In the genomic region with DNA sequence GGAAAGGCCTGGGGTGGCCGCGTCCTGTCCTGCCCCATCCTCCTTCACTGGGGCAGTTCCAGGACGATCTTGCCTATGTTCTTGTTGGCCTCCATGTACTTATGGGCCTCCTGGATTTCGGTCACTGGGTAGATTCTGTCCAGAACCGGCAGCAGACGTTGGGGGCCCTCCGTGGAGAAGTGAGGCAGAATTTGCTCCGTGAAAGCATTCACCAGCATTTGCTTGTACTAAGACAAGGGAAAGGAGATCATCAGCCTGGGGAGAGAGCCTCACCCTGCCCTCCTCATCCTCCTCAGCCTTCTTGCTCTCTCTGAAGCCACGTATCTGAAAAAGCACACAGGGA, we compare ENCODE assay signal across 8 cellular contexts. TPM values are rescaled to one million over a fixed set of nuclear protein-coding genes. Genes with fewer than 3 reads are reported as not detected.
DNase-seq lines count a peak whose midpoint lies in the region; ATAC-seq and TF ChIP-seq lines count a peak whose summit lies in the region.

No MANE protein-coding gene starts in this region.

- peak overlapping the region; percentile 85 for H2AFZ ChIP-seq in osteoblast (ENCODE audit: low read length)

- peak overlapping the region; percentile 91 for H3K27ac ChIP-seq in CD8-positive, alpha-beta T cell (ENCODE audit: low read depth, low read length)
- peak overlapping the region; percentile 90 for H3K27ac ChIP-seq in RWPE1
- H3K27ac ChIP-seq in esophagus muscularis mucosa (replicated peaks in 1 of 4), result peak overlapping the region; percentile 88 to 96 (median 92)
- peak overlapping the region; percentile 36 for H3K27ac ChIP-seq in osteoblast (ENCODE audit: low read depth, low read length)

- peaks cover 32% of the 10 kb centered on the region for H3K4me1 Mint-ChIP-seq in CD8-positive, alpha-beta T cell (ENCODE audit: low read depth)

- peak overlapping the region; percentile 87 for H3K4me3 ChIP-seq in CD8-positive, alpha-beta T cell (ENCODE audit: low read depth, low read length)
- H3K4me3 ChIP-seq in esophagus muscularis mucosa, result peak overlapping the region; percentile 70 to 91 (median 74)
- peak overlapping the region; percentile 87 for H3K4me3 ChIP-seq in osteoblast (ENCODE audit: insufficient read depth, low read length)

- H3K36me3 ChIP-seq in CD8-positive, alpha-beta T cell (ENCODE audit: insufficient read depth, low read length), result peaks cover 4% of the 10 kb centered on the region
- H3K36me3 ChIP-seq in esophagus muscularis mucosa (peaks cover 0 to 56% (median 32%) of the 10 kb centered on the region in 4 donors), osteoblast (ENCODE audit: insufficient read depth, low read length) (peaks cover 27% of the 10 kb centered on the region)

- no peak for ATAC-seq in CD8-positive, alpha-beta T cell

- H3K79me2 ChIP-seq in osteoblast (ENCODE audit: insufficient read depth, low read length), result peaks cover 28% of the 10 kb centered on the region

- peaks cover 3% of the 10 kb centered on the region for H4K20me1 ChIP-seq in osteoblast (ENCODE audit: insufficient read depth, low read length)

- intact Hi-C loops in CD8-positive, alpha-beta T cell (cut with DNase I, micrococcal nuclease), result loop anchor here (2.0 to 10.0 kb wide), 6 partner anchors 135 to 965 kb away; partner anchors contain the start of genes CENPO (in 2 of the 2), PTRHD1 (in 2 of the 2), DNAJC27 (in 1 of the 2) and EFR3B (in 1 of the 2)
- intact Hi-C loops in esophagus muscularis mucosa (cut with DNase I), result loop anchor here (5.0 kb wide), 1 partner anchor 150 kb away; the partner anchor contains the start of gene ATAD2B
- intact Hi-C loops in posterior vena cava (cut with DNase I), result no loop called here

- no peak for TF ChIP-seq POLR2A in esophagus muscularis mucosa (IDR thresholded peaks at IDR 0.05; ENCODE audit: low read depth)

- H3K27ac Mint-ChIP-seq in CD8-positive, alpha-beta T cell, result peak overlapping the region; percentile 100

- WGBS in esophagus muscularis mucosa, result 6% methylated on average over 9 of the region's 9 CpGs

- POLR2A ChIA-PET in CD8-positive, alpha-beta T cell (lab: Charles Lee), result interaction anchor here (1.8 to 2.8 kb wide), 2 partner anchors 31 to 150 kb away, joined by 30 to 44 read pairs; partner anchors contain the start of genes ATAD2B and WDCP
- POLR2A ChIA-PET in RWPE1 (lab: Yijun Ruan, JAX; ENCODE audit: low non-redundant PET), result no interaction called here

- H3K4me3 Mint-ChIP-seq in CD8-positive, alpha-beta T cell, result peak overlapping the region; percentile 100

- H3K4me1 ChIP-seq in CD8-positive, alpha-beta T cell (ENCODE audit: insufficient read depth, low read length), result peaks cover 19% of the 10 kb centered on the region
- H3K4me1 ChIP-seq in esophagus muscularis mucosa (peaks cover 19 to 35% (median 25%) of the 10 kb centered on the region in 4 donors), osteoblast (ENCODE audit: insufficient read depth, low read length) (peaks cover 5% of the 10 kb centered on the region)

- no peaks in the 10 kb centered on the region for H3K27me3 ChIP-seq in CD8-positive, alpha-beta T cell (ENCODE audit: insufficient read depth, low read length)
- H3K27me3 ChIP-seq in esophagus muscularis mucosa, result no peaks in the 10 kb centered on the region
- H3K27me3 ChIP-seq in osteoblast (ENCODE audit: insufficient read depth, low read length), result no peaks in the 10 kb centered on the region

- DNase-seq in CD8-positive, alpha-beta T cell, result no peak
- DNase-seq in RWPE1 (ENCODE audit: low spot score), result no peak
- no peak for DNase-seq in esophagus muscularis mucosa (ENCODE audit: extremely low spot score)
- no peak for DNase-seq in osteoblast (ENCODE audit: insufficient read length, low spot score, missing footprints)
- DNase-seq in posterior vena cava (ENCODE audit: low spot score), result no peak
- DNase-seq in SIG-M5 treated with dmso at 0.1 percent for 504 hours (lab: John Stamatoyannopoulos, UW; ENCODE audit: unreplicated experiment), result no peak
- no peak for DNase-seq in HuH-7 (ENCODE audit: low spot score)
- DNase-seq in NCI-H2107 (lab: John Stamatoyannopoulos, UW), result no peak

- no peaks in the 10 kb centered on the region for H3K9me3 ChIP-seq in CD8-positive, alpha-beta T cell (ENCODE audit: low read length)
- H3K9me3 ChIP-seq in esophagus muscularis mucosa (no peaks in the 10 kb centered on the region), osteoblast (ENCODE audit: low read depth, low read length) (no peaks in the 10 kb centered on the region)

- H3K36me3 Mint-ChIP-seq in CD8-positive, alpha-beta T cell, result peaks cover 29% of the 10 kb centered on the region

- TF ChIP-seq EP300 in esophagus muscularis mucosa (IDR thresholded peaks at IDR 0.05), result no peak

- no peak for TF ChIP-seq CTCF in CD8-positive, alpha-beta T cell (IDR thresholded peaks at IDR 0.05)
- TF ChIP-seq CTCF in RWPE1 (conservative IDR thresholded peaks at IDR 0.05; ENCODE audit: low read depth), result no peak
- TF ChIP-seq CTCF in esophagus muscularis mucosa (IDR thresholded peaks at IDR 0.05), result no peak
- no peak for TF ChIP-seq CTCF in osteoblast (IDR thresholded peaks at IDR 0.05; ENCODE audit: extremely low read depth, low read depth, low read length)

- no peaks in the 10 kb centered on the region for H3K9me3 Mint-ChIP-seq in CD8-positive, alpha-beta T cell

- H3K27me3 Mint-ChIP-seq in CD8-positive, alpha-beta T cell (ENCODE audit: low read depth), result no peaks in the 10 kb centered on the region

- peak overlapping the region; percentile 74 for H3K4me2 ChIP-seq in osteoblast (ENCODE audit: insufficient read depth, low read length)

- CTCF ChIA-PET in CD8-positive, alpha-beta T cell (lab: Charles Lee), result interaction anchor here (1.4 to 2.6 kb wide), 2 partner anchors 28 to 151 kb away, joined by 4 to 10 read pairs; partner anchors contain the start of genes ATAD2B and FKBP1B
- CTCF ChIA-PET in RWPE1 (lab: Yijun Ruan, JAX), result interaction anchor here (0.6 to 1.6 kb wide), 2 partner anchors 137 to 151 kb away, joined by 4 to 5 read pairs; partner anchors contain the start of genes ATAD2B and UBXN2A

RNA-seq across cellular contexts. Expression of gene SF3B6, which starts 1.4 kb away (rescaled TPM):
- total RNA-seq in CD8-positive, alpha-beta T cell, result 10 to 100 TPM; 69.7 to 78.9 TPM
- total RNA-seq in esophagus muscularis mucosa (100 to 1,000 TPM in 3 of 4 donors, 10 to 100 TPM in 1; 86.9 to 121 (median 113) TPM), osteoblast (96.6 and 109 TPM in 2 replicates), posterior vena cava (10 to 100 TPM; 59.3 to 66.7 TPM)

RNA-seq across cellular contexts. Expression of gene TP53I3, which starts 7.1 kb away (rescaled TPM):
- total RNA-seq in CD8-positive, alpha-beta T cell, result under 1 TPM in 1 of 2 experiments, not detected in 1; 0.17 TPM
- total RNA-seq in esophagus muscularis mucosa (10 to 100 TPM in 2 of 4 donors, 1 to 10 TPM in 2; 5.3 to 11.3 (median 9.6) TPM), osteoblast (59.4 and 79.3 TPM in 2 replicates), posterior vena cava (10 to 100 TPM in 1 of 2 donors, 1 to 10 TPM in 1; 9.8 to 23.5 TPM)

RNA-seq across cellular contexts. Expression of gene FKBP1B, which starts 28.0 kb away (rescaled TPM):
- under 1 TPM in 1 of 2 experiments, not detected in 1; 0.28 TPM for total RNA-seq in CD8-positive, alpha-beta T cell
- total RNA-seq in esophagus muscularis mucosa (10 to 100 TPM in 1 of 4 donors, 1 to 10 TPM in 3; 5.0 to 11.2 (median 6.2) TPM), osteoblast (2.7 and 3.3 TPM in 2 replicates), posterior vena cava (1 to 10 TPM; 3.9 to 5.9 TPM)

RNA-seq across cellular contexts. Expression of gene WDCP, which starts 30.3 kb away (rescaled TPM):
- 1 to 10 TPM; 3.7 to 4.8 TPM for total RNA-seq in CD8-positive, alpha-beta T cell
- 1 to 10 TPM; 4.5 to 9.1 (median 6.2) TPM for total RNA-seq in esophagus muscularis mucosa
- 8.3 and 9.1 TPM in 2 replicates for total RNA-seq in osteoblast
- total RNA-seq in posterior vena cava, result 1 to 10 TPM; 5.6 to 5.7 TPM

RNA-seq across cellular contexts. Expression of gene PFN4, which starts 45.6 kb away (rescaled TPM):
- total RNA-seq in CD8-positive, alpha-beta T cell, result not detected
- total RNA-seq in esophagus muscularis mucosa (under 1 TPM in 1 of 4 donors, not detected in 3; 0.83 TPM), osteoblast (0.88 TPM in 1 of 2 replicates, not detected in the other), posterior vena cava (1 to 10 TPM in 1 of 2 donors, under 1 TPM in 1; 0.67 to 1.0 TPM)

Comparison
In these comparisons a context has a peak if more than half of its experiments do, and no peak if none do; other contexts are left out.
1. H3K27ac ChIP-seq: peak in every context shown above with its lines; median percentile 92 in esophagus muscularis mucosa; 91 in CD8-positive, alpha-beta T cell; 90 in RWPE1; 36 in osteoblast.
2. RNA of gene TP53I3, which starts 7.1 kb away (total RNA-seq): 59.4 to 79.3 TPM in osteoblast, 9.8 to 23.5 TPM in posterior vena cava and 5.3 to 11.3 TPM in esophagus muscularis mucosa; 0.17 TPM in CD8-positive, alpha-beta T cell; every median in the first group is over 4 times any median in the second.
3. intact Hi-C loops: an anchor here in CD8-positive, alpha-beta T cell (2.0 to 10.0 kb wide) and esophagus muscularis mucosa (5.0 kb wide); none called in posterior vena cava.
4. Peak in every context shown above with its lines, with median percentiles within 50 percentile points of each other: H3K4me3 ChIP-seq.